Comparison of ENCODE assay signal across 21 cellular contexts in genomic region chr4:171985129-171985528, GRCh38.
"Had no signal": no experiment of that assay in that cellular context is flagged by ENCODE, and none has a peak within 500 bp of the region (broad histone marks: within the 10 kb centered on the region; RNA-seq: fewer than 3 reads in every experiment).

No MANE protein-coding gene starts in this region.

- H3K27ac Mint-ChIP-seq: activated CD8-positive, alpha-beta T cell treated with anti-CD3 and anti-CD28 coated beads, Interleukin-2, amount 10 ng/mL, durations not matched to agents 7 days and 5 days; T-helper 17 cell had no signal

- H3K4me3 ChIP-seq: cardiac muscle cell, hepatocyte, skin epidermis, tibial nerve, uterus had no signal

- H3K4me1 Mint-ChIP-seq: T-helper 17 cell had no signal

- H3K27me3 Mint-ChIP-seq: T-helper 17 cell had no signal

- H3K9me3 ChIP-seq: tibial nerve, uterus had no signal

- H3K36me3 ChIP-seq: cardiac muscle cell, tibial nerve, uterus had no signal

- H3K9me3 Mint-ChIP-seq: nephron progenitor cell had no signal

- FAIRE-seq: astrocyte, keratinocyte had no signal

- H3K27ac ChIP-seq: cardiac muscle cell, hepatocyte, skin epidermis, tibial nerve, uterus had no signal

- H3K4me1 ChIP-seq: tibial nerve, uterus had no signal

- H3K4me3 Mint-ChIP-seq: activated CD8-positive, alpha-beta T cell treated with anti-CD3 and anti-CD28 coated beads, Interleukin-2, amount 10 ng/mL, durations not matched to agents 7 days and 5 days; nephron progenitor cell; T-helper 17 cell; WTC11 had no signal

- ATAC-seq: activated CD8-positive, alpha-beta T cell treated with anti-CD3 and anti-CD28 coated beads, Interleukin-2, amount 10 ng/mL, durations not matched to agents 7 days and 5 days; left ventricle myocardium superior; right cardiac atrium; T-helper 17 cell had no signal

- H3K36me3 Mint-ChIP-seq: WTC11 had no signal

- H3K27me3 ChIP-seq: cardiac muscle cell, hepatocyte, tibial nerve, uterus had no signal

- DNase-seq: activated CD4-positive, alpha-beta T cell treated with anti-CD3 and anti-CD28 coated beads for 48 hours; activated CD8-positive, alpha-beta memory T cell treated with anti-CD3 and anti-CD28 coated beads, Interleukin-2, amount 50 U/mL, for 4 hours; activated CD8-positive, alpha-beta T cell treated with anti-CD3 and anti-CD28 coated beads, Interleukin-2, amount 10 ng/mL, durations not matched to agents 7 days and 5 days; erythroblast; left ventricle myocardium superior; nephron progenitor cell; occipital lobe; right cardiac atrium; stimulated activated CD4-positive, alpha-beta T cell treated with anti-CD3 and anti-CD28 coated beads, Interleukin-15, amount 100 ng/mL, for 24 hours; stimulated activated CD4-positive, alpha-beta T cell treated with anti-CD3 and anti-CD28 coated beads, Interleukin-4, amount 100 ng/mL, for 1 hour; stimulated activated naive CD4-positive, alpha-beta T cell; substantia nigra; T-helper 17 cell; uterus had no signal
